ENCODE assay signal across 1 cellular context in the genomic region with DNA sequence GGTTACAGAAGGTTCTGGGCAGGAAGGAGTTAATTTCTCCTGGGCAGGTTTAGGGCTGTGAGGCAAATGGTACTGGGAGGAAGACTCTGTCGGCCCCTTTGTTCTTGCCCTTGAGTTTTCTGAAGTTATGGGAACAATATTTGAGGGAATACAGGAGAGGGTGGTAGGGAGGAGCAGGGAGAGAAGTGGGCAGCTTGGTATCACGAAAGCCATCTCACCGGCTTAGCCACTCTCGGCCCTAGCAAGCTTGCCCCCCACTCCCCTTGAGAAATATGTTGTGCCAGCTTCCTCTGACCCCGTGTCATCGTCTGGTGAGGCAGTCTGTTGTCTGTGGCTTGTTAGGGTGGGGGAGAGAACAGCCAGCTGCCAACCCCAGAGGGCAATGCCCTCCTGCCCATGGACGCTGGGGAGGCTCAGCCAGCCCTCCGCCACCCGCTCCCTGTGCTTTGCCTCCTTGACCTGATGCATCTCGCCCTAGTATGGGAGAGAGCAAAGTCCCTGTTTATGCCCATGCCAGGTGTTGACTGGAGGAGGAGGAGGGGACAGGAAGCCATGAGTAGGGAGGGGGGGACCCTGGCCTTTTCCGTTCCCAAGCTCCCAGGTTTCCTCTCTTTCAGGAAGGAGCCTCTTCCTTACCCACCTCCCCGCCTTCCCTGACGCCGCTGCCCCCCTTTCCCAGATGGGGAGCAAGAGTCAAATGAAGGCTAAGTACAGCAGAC.
TF ChIP-seq lines count a peak whose summit lies in the region.

No MANE protein-coding gene starts in this region.

TF ChIP-seq in HepG2, 621 proteins besides CTCF, POLR2A, EP300 and RAD21 (continued from another document and continues in another):
- TF ChIP-seq HDAC1 (CRISPR knock-in tag; IDR thresholded peaks at IDR 0.05), result peak; percentile 89
- TF ChIP-seq MLLT10 (CRISPR knock-in tag; IDR thresholded peaks at IDR 0.05), result no peak
- no peak for TF ChIP-seq TBX3 (IDR thresholded peaks at IDR 0.05; ENCODE audit: borderline replicate concordance)
- TF ChIP-seq HNF4G (IDR thresholded peaks at IDR 0.05; ENCODE audit: borderline replicate concordance, low read depth, low read length), result peak; percentile 95
- peak; percentile 97 for TF ChIP-seq HNF4G (CRISPR knock-in tag; IDR thresholded peaks at IDR 0.05; ENCODE audit: borderline replicate concordance, low read depth)
- 0 out of 2 replicates have a peak, but pooled peaks have one; percentile 31 for TF ChIP-seq ZNF83 (CRISPR knock-in tag; IDR thresholded peaks at IDR 0.05; ENCODE audit: borderline replicate concordance)
- no peak for TF ChIP-seq NR3C1 (CRISPR knock-in tag; IDR thresholded peaks at IDR 0.05)
- no peak for TF ChIP-seq ZNF10 (CRISPR knock-in tag; IDR thresholded peaks at IDR 0.05; ENCODE audit: borderline replicate concordance, low read depth)
- TF ChIP-seq KDM3A (CRISPR knock-in tag; IDR thresholded peaks at IDR 0.05; ENCODE audit: low read depth), result no peak
- TF ChIP-seq, protein P1, sequence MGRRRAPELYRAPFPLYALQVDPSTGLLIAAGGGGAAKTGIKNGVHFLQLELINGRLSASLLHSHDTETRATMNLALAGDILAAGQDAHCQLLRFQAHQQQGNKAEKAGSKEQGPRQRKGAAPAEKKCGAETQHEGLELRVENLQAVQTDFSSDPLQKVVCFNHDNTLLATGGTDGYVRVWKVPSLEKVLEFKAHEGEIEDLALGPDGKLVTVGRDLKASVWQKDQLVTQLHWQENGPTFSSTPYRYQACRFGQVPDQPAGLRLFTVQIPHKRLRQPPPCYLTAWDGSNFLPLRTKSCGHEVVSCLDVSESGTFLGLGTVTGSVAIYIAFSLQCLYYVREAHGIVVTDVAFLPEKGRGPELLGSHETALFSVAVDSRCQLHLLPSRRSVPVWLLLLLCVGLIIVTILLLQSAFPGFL (CRISPR knock-in tag; IDR thresholded peaks at IDR 0.05), result no peak
- TF ChIP-seq HMG20B (CRISPR knock-in tag; conservative IDR thresholded peaks at IDR 0.05), result no peak
- peak; percentile 84 for TF ChIP-seq ZSCAN25 (CRISPR knock-in tag; IDR thresholded peaks at IDR 0.05)
- TF ChIP-seq SMAD3 (CRISPR knock-in tag; IDR thresholded peaks at IDR 0.05), result no peak
- no peak for TF ChIP-seq BRD4 (CRISPR knock-in tag; IDR thresholded peaks at IDR 0.05)
- TF ChIP-seq, protein P2, sequence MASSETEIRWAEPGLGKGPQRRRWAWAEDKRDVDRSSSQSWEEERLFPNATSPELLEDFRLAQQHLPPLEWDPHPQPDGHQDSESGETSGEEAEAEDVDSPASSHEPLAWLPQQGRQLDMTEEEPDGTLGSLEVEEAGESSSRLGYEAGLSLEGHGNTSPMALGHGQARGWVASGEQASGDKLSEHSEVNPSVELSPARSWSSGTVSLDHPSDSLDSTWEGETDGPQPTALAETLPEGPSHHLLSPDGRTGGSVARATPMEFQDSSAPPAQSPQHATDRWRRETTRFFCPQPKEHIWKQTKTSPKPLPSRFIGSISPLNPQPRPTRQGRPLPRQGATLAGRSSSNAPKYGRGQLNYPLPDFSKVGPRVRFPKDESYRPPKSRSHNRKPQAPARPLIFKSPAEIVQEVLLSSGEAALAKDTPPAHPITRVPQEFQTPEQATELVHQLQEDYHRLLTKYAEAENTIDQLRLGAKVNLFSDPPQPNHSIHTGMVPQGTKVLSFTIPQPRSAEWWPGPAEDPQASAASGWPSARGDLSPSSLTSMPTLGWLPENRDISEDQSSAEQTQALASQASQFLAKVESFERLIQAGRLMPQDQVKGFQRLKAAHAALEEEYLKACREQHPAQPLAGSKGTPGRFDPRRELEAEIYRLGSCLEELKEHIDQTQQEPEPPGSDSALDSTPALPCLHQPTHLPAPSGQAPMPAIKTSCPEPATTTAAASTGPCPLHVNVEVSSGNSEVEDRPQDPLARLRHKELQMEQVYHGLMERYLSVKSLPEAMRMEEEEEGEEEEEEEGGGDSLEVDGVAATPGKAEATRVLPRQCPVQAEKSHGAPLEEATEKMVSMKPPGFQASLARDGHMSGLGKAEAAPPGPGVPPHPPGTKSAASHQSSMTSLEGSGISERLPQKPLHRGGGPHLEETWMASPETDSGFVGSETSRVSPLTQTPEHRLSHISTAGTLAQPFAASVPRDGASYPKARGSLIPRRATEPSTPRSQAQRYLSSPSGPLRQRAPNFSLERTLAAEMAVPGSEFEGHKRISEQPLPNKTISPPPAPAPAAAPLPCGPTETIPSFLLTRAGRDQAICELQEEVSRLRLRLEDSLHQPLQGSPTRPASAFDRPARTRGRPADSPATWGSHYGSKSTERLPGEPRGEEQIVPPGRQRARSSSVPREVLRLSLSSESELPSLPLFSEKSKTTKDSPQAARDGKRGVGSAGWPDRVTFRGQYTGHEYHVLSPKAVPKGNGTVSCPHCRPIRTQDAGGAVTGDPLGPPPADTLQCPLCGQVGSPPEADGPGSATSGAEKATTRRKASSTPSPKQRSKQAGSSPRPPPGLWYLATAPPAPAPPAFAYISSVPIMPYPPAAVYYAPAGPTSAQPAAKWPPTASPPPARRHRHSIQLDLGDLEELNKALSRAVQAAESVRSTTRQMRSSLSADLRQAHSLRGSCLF (CRISPR knock-in tag; IDR thresholded peaks at IDR 0.05; ENCODE audit: borderline replicate concordance), result no peak
- TF ChIP-seq, protein P3, sequence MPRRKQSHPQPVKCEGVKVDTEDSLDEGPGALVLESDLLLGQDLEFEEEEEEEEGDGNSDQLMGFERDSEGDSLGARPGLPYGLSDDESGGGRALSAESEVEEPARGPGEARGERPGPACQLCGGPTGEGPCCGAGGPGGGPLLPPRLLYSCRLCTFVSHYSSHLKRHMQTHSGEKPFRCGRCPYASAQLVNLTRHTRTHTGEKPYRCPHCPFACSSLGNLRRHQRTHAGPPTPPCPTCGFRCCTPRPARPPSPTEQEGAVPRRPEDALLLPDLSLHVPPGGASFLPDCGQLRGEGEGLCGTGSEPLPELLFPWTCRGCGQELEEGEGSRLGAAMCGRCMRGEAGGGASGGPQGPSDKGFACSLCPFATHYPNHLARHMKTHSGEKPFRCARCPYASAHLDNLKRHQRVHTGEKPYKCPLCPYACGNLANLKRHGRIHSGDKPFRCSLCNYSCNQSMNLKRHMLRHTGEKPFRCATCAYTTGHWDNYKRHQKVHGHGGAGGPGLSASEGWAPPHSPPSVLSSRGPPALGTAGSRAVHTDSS (CRISPR knock-in tag; conservative IDR thresholded peaks at IDR 0.05), result no peak
- TF ChIP-seq NFATC3 (CRISPR knock-in tag; IDR thresholded peaks at IDR 0.05), result peak; percentile 46; the same call in 1 of the 2 replicates
- peak; percentile 92 for TF ChIP-seq RARA (CRISPR knock-in tag; IDR thresholded peaks at IDR 0.05)
- TF ChIP-seq, protein P4, sequence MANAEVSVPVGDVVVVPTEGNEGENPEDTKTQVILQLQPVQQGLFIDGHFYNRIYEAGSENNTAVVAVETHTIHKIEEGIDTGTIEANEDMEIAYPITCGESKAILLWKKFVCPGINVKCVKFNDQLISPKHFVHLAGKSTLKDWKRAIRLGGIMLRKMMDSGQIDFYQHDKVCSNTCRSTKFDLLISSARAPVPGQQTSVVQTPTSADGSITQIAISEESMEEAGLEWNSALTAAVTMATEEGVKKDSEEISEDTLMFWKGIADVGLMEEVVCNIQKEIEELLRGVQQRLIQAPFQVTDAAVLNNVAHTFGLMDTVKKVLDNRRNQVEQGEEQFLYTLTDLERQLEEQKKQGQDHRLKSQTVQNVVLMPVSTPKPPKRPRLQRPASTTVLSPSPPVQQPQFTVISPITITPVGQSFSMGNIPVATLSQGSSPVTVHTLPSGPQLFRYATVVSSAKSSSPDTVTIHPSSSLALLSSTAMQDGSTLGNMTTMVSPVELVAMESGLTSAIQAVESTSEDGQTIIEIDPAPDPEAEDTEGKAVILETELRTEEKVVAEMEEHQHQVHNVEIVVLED (CRISPR knock-in tag; IDR thresholded peaks at IDR 0.05; ENCODE audit: borderline replicate concordance), result peak; percentile 50
- no peak for TF ChIP-seq ZNF496 (CRISPR knock-in tag; IDR thresholded peaks at IDR 0.05; ENCODE audit: insufficient replicate concordance)
- TF ChIP-seq ZNF605 (CRISPR knock-in tag; IDR thresholded peaks at IDR 0.05), result no peak
- TF ChIP-seq MAFF (IDR thresholded peaks at IDR 0.05; ENCODE audit: low read depth, low read length), result no peak
- TF ChIP-seq, protein P5, sequence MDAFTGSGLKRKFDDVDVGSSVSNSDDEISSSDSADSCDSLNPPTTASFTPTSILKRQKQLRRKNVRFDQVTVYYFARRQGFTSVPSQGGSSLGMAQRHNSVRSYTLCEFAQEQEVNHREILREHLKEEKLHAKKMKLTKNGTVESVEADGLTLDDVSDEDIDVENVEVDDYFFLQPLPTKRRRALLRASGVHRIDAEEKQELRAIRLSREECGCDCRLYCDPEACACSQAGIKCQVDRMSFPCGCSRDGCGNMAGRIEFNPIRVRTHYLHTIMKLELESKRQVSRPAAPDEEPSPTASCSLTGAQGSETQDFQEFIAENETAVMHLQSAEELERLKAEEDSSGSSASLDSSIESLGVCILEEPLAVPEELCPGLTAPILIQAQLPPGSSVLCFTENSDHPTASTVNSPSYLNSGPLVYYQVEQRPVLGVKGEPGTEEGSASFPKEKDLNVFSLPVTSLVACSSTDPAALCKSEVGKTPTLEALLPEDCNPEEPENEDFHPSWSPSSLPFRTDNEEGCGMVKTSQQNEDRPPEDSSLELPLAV (CRISPR knock-in tag; conservative IDR thresholded peaks at IDR 0.05; ENCODE audit: low read depth), result no peak
- TF ChIP-seq NFIB (CRISPR knock-in tag; IDR thresholded peaks at IDR 0.05; ENCODE audit: borderline replicate concordance), result no peak
- TF ChIP-seq, protein P6, sequence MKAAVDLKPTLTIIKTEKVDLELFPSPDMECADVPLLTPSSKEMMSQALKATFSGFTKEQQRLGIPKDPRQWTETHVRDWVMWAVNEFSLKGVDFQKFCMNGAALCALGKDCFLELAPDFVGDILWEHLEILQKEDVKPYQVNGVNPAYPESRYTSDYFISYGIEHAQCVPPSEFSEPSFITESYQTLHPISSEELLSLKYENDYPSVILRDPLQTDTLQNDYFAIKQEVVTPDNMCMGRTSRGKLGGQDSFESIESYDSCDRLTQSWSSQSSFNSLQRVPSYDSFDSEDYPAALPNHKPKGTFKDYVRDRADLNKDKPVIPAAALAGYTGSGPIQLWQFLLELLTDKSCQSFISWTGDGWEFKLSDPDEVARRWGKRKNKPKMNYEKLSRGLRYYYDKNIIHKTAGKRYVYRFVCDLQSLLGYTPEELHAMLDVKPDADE (CRISPR knock-in tag; IDR thresholded peaks at IDR 0.05), result no peak
- no peak for TF ChIP-seq SOX6 (IDR thresholded peaks at IDR 0.05)
- TF ChIP-seq SOX6 (CRISPR knock-in tag; IDR thresholded peaks at IDR 0.05), result peak; percentile 67
- TF ChIP-seq, protein P7, sequence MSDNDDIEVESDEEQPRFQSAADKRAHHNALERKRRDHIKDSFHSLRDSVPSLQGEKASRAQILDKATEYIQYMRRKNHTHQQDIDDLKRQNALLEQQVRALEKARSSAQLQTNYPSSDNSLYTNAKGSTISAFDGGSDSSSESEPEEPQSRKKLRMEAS (IDR thresholded peaks at IDR 0.05), result no peak
- no peak for TF ChIP-seq CHCHD3 (CRISPR knock-in tag; IDR thresholded peaks at IDR 0.05)
- TF ChIP-seq, protein P8, sequence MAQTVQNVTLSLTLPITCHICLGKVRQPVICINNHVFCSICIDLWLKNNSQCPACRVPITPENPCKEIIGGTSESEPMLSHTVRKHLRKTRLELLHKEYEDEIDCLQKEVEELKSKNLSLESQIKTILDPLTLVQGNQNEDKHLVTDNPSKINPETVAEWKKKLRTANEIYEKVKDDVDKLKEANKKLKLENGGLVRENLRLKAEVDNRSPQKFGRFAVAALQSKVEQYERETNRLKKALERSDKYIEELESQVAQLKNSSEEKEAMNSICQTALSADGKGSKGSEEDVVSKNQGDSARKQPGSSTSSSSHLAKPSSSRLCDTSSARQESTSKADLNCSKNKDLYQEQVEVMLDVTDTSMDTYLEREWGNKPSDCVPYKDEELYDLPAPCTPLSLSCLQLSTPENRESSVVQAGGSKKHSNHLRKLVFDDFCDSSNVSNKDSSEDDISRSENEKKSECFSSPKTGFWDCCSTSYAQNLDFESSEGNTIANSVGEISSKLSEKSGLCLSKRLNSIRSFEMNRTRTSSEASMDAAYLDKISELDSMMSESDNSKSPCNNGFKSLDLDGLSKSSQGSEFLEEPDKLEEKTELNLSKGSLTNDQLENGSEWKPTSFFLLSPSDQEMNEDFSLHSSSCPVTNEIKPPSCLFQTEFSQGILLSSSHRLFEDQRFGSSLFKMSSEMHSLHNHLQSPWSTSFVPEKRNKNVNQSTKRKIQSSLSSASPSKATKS (CRISPR knock-in tag; IDR thresholded peaks at IDR 0.05), result no peak
- TF ChIP-seq NR1H2 (CRISPR knock-in tag; IDR thresholded peaks at IDR 0.05; ENCODE audit: borderline replicate concordance, low read depth), result no peak
- TF ChIP-seq, protein P9, sequence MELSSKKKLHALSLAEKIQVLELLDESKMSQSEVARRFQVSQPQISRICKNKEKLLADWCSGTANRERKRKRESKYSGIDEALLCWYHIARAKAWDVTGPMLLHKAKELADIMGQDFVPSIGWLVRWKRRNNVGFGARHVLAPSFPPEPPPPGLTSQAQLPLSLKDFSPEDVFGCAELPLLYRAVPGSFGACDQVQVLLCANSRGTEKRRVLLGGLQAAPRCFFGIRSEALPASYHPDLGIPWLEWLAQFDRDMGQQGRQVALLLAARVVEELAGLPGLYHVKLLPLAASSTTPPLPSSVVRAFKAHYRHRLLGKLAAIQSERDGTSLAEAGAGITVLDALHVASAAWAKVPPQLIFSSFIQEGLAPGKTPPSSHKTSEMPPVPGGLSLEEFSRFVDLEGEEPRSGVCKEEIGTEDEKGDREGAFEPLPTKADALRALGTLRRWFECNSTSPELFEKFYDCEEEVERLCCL (CRISPR knock-in tag; IDR thresholded peaks at IDR 0.05; ENCODE audit: borderline replicate concordance), result peak; percentile 55; the same call in 1 of the 2 replicates
- TF ChIP-seq TGIF2 (CRISPR knock-in tag; IDR thresholded peaks at IDR 0.05), result peak; percentile 75; the same call in 1 of the 2 replicates
- TF ChIP-seq, protein P10, sequence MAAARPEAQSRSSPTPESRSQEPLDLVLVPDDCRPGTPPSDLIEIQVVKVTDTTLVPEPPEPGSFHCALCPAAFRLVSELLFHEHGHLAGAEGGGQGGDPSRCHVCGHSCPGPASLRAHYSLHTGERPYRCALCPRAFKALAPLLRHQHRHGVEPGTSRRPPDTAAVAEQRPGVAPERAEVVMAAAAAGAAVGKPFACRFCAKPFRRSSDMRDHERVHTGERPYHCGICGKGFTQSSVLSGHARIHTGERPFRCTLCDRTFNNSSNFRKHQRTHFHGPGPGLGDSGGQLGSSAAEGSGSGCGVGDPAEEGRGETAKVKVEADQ (CRISPR knock-in tag; IDR thresholded peaks at IDR 0.05; ENCODE audit: borderline replicate concordance), result no peak
- TF ChIP-seq NR2F1 (CRISPR knock-in tag; IDR thresholded peaks at IDR 0.05), result peak in 1 of 2 experiments; percentile 68; a peak in 1 of 4 replicates
- TF ChIP-seq ZNF451 (CRISPR knock-in tag; IDR thresholded peaks at IDR 0.05), result peak; percentile 48; the same call in 1 of the 2 replicates
- no peak for TF ChIP-seq GTF2F1 (IDR thresholded peaks at IDR 0.05; ENCODE audit: low read length)
- TF ChIP-seq MED13 (CRISPR knock-in tag; IDR thresholded peaks at IDR 0.05), result no peak
- no peak for TF ChIP-seq HDAC6 (IDR thresholded peaks at IDR 0.05; ENCODE audit: low read depth, low read length)
